Comparison of ENCODE assay signal across 26 cellular contexts in the genomic region with DNA sequence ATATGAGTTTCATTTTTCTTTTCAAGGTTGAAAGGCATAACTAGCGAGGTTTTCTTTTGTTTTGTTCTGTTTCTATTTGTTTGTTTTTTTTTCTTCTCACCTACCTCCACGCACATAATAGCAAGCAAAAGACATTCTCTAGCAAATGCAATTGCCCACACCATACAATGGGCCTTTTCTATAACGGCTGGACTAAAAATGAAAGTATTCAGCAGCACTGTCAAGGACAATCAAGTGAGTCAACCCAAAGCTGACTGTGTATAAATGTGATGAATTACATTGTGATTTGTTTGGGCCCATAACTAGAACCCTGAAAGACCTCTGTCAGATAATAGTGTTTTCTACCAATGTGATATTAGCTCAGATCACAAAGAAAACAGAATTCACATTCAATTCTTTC.
"Had no signal": no experiment of that assay in that cellular context is flagged by ENCODE, and none has a peak within 500 bp of the region (broad histone marks: within the 10 kb centered on the region; RNA-seq: fewer than 3 reads in every experiment).

No MANE protein-coding gene starts in this region.

- DNase-seq: activated CD4-positive, alpha-beta memory T cell treated with anti-CD3 and anti-CD28 coated beads for 36 hours; activated CD4-positive, alpha-beta T cell treated with anti-CD3 and anti-CD28 coated beads for 4 hours; activated CD4-positive, CD25-positive, alpha-beta regulatory T cell; activated naive CD4-positive, alpha-beta T cell treated with Interleukin-2 at 50 U/mL for 16 hours; activated naive CD8-positive, alpha-beta T cell treated with anti-CD3 and anti-CD28 coated beads, Interleukin-2, amount 10 ng/mL, durations not matched to agents 7 days and 5 days; activated T-cell treated with anti-CD3 and anti-CD28 coated beads, Interleukin-2, amount 50 U/mL, for 48 hours; amniotic stem cell; glutamatergic neuron; left ventricle myocardium inferior; naive thymus-derived CD4-positive, alpha-beta T cell; occipital lobe; posterior cingulate gyrus; retina; sigmoid colon; stimulated activated CD4-positive, alpha-beta T cell treated with anti-CD3 and anti-CD28 coated beads, Interleukin-2, amount 100 ng/mL, for 48 hours; stimulated activated CD8-positive, alpha-beta memory T cell treated with anti-CD3 and anti-CD28 coated beads, Interleukin-4, amount 100 ng/mL, for 48 hours; stimulated activated naive B cell treated with anti-CD40 and anti-IgM and Interleukin-4, amounts not matched to agents 10 μg/mL and 1 μg/mL and 100 μg/mL, for 72 hours; T-helper 17 cell; testis had no signal

- FAIRE-seq: bronchial epithelial cell had no signal

- H3K4me1 Mint-ChIP-seq: activated naive CD8-positive, alpha-beta T cell treated with anti-CD3 and anti-CD28 coated beads, Interleukin-2, amount 10 ng/mL, durations not matched to agents 7 days and 5 days; memory B cell; naive thymus-derived CD4-positive, alpha-beta T cell; stimulated activated naive B cell treated with anti-CD40 and anti-IgM and Interleukin-4, amounts not matched to agents 10 μg/mL and 1 μg/mL and 100 μg/mL, for 72 hours; T-helper 17 cell had no signal

- H3K27ac ChIP-seq: coronary artery, epithelial cell of prostate, hepatocyte, left ventricle myocardium inferior, sigmoid colon, vagina had no signal

- H3K4me3 ChIP-seq: coronary artery, hepatocyte, left ventricle myocardium inferior, sigmoid colon, testis, vagina had no signal

- H3K27ac Mint-ChIP-seq: activated CD4-positive, alpha-beta memory T cell treated with anti-CD3 and anti-CD28 coated beads for 36 hours; activated naive CD8-positive, alpha-beta T cell treated with anti-CD3 and anti-CD28 coated beads, Interleukin-2, amount 10 ng/mL, durations not matched to agents 7 days and 5 days; memory B cell; naive thymus-derived CD4-positive, alpha-beta T cell; stimulated activated naive B cell treated with anti-CD40 and anti-IgM and Interleukin-4, amounts not matched to agents 10 μg/mL and 1 μg/mL and 100 μg/mL, for 72 hours; T-helper 17 cell had no signal

- H3K27me3 ChIP-seq: hepatocyte, sigmoid colon, testis, vagina had no signal

- H3K27me3 Mint-ChIP-seq: activated CD4-positive, alpha-beta memory T cell treated with anti-CD3 and anti-CD28 coated beads for 36 hours; activated naive CD8-positive, alpha-beta T cell treated with anti-CD3 and anti-CD28 coated beads, Interleukin-2, amount 10 ng/mL, durations not matched to agents 7 days and 5 days; memory B cell; naive thymus-derived CD4-positive, alpha-beta T cell; stimulated activated naive B cell treated with anti-CD40 and anti-IgM and Interleukin-4, amounts not matched to agents 10 μg/mL and 1 μg/mL and 100 μg/mL, for 72 hours; T-helper 17 cell had no signal

- H3K9me3 Mint-ChIP-seq: activated naive CD8-positive, alpha-beta T cell treated with anti-CD3 and anti-CD28 coated beads, Interleukin-2, amount 10 ng/mL, durations not matched to agents 7 days and 5 days had no signal

- ATAC-seq: naive thymus-derived CD4-positive, alpha-beta T cell; stimulated activated naive B cell treated with anti-CD40 and anti-IgM and Interleukin-4, amounts not matched to agents 10 μg/mL and 1 μg/mL and 100 μg/mL, for 72 hours; T-helper 17 cell had no signal

- H3K36me3 Mint-ChIP-seq: activated CD4-positive, alpha-beta memory T cell treated with anti-CD3 and anti-CD28 coated beads for 36 hours; activated naive CD8-positive, alpha-beta T cell treated with anti-CD3 and anti-CD28 coated beads, Interleukin-2, amount 10 ng/mL, durations not matched to agents 7 days and 5 days; memory B cell; naive thymus-derived CD4-positive, alpha-beta T cell; stimulated activated naive B cell treated with anti-CD40 and anti-IgM and Interleukin-4, amounts not matched to agents 10 μg/mL and 1 μg/mL and 100 μg/mL, for 72 hours had no signal

- H3K4me3 Mint-ChIP-seq: activated CD4-positive, alpha-beta memory T cell treated with anti-CD3 and anti-CD28 coated beads for 36 hours; activated naive CD8-positive, alpha-beta T cell treated with anti-CD3 and anti-CD28 coated beads, Interleukin-2, amount 10 ng/mL, durations not matched to agents 7 days and 5 days; memory B cell; naive thymus-derived CD4-positive, alpha-beta T cell; neural crest cell; stimulated activated naive B cell treated with anti-CD40 and anti-IgM and Interleukin-4, amounts not matched to agents 10 μg/mL and 1 μg/mL and 100 μg/mL, for 72 hours; T-helper 17 cell had no signal
